Comparison of ENCODE assay signal across 9 cellular contexts in the genomic region with DNA sequence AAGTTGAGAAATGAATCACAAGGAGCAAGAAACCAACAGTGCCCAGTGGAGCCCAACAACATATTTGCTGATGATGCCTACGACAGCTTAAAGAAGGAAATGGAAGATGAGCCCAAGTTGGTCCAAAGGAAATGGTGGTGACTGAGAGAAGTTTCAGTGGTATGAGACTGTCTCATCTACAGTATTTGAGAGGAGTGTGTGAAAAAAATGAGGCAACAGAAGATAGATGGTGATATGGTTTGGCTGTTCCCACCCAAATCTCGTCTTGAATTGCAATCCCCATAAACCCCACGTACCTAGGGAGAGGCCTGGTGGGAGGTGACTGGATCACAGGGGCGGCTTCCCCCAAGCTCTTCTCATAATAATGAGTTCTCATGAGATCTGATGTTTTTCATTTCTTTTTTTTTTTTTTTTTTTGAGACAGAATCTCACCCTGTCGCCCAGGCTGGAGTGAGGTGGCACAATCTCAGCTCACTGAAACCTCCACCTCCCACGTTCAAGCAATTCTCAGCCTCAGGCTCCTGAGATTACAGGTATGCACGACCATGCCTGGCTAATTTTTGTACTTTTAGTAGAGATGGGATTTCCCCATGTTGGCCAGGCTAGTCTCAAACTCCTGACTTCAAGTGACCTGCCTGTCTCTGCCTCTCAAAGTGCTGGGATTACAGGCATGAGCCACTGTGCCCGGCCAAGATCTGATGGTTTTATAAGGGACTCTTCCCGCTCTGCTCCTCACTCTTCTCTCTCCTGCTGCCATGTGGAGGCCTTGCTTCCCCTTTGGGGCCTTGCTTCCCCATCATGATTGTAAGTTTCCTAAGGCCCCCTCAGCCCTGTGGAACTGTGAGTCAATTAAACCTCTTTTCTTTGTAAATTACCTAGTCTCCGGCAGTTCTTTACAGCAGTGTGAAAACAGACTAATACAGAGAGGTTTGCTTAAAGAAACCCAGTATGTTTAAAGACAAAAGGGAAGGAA. TPM values are rescaled to one million over a fixed set of nuclear protein-coding genes. Genes with fewer than 3 reads are reported as not detected.
DNase-seq lines count a peak whose midpoint lies in the region; ATAC-seq and TF ChIP-seq lines count a peak whose summit lies in the region.
"Had no signal": no experiment of that assay in that cellular context is flagged by ENCODE, and none has a peak within 500 bp of the region (broad histone marks: within the 10 kb centered on the region; RNA-seq: fewer than 3 reads in every experiment).

No MANE protein-coding gene starts in this region.

- ATAC-seq in CD4-positive, CD25-positive, alpha-beta regulatory T cell (ENCODE audit: low read depth in 2 of 2): peak in 1 of 2 donors; percentile 28
- ATAC-seq in GM19452 (IDR thresholded peaks at IDR 0.05; ENCODE audit: unreplicated experiment) (peak; percentile 86), HG03280 (IDR thresholded peaks at IDR 0.05; ENCODE audit: unreplicated experiment) (peak; percentile 68)
- peak; percentile 87 to 93 for ATAC-seq in activated naive CD4-positive, alpha-beta T cell treated with anti-CD3 and anti-CD28 coated beads, Interleukin-2, amount 50 U/mL, for 72 hours

- no peaks in the 10 kb centered on the region for H3K9me3 ChIP-seq in CD4-positive, CD25-positive, alpha-beta regulatory T cell (ENCODE audit: control insufficient read depth in 2 of 2, low read length in 2 of 2)
- H3K9me3 ChIP-seq in esophagus muscularis mucosa: peaks cover 0 to 2% (median 0%) of the 10 kb centered on the region in 4 donors

- peak overlapping the region; percentile 28 for H3K4me3 ChIP-seq in CD4-positive, CD25-positive, alpha-beta regulatory T cell (ENCODE audit: low read depth, low read length)
- no peak overlapping the region for H3K4me3 ChIP-seq in esophagus muscularis mucosa

- peak in 1 of 3 donors; percentile 63 for DNase-seq in CD4-positive, CD25-positive, alpha-beta regulatory T cell
- DNase-seq in activated naive CD4-positive, alpha-beta T cell treated with anti-CD3 and anti-CD28 coated beads, Interleukin-2, amount 50 U/mL, for 72 hours (ENCODE audit: low spot score in 2 of 2): peak; percentile 45 to 70
- DNase-seq in NCI-H2171 (lab: John Stamatoyannopoulos, UW) (no peak), NCI-H1048 (lab: John Stamatoyannopoulos, UW) (no peak), esophagus muscularis mucosa (ENCODE audit: extremely low spot score) (no peak), CD14-positive monocyte (ENCODE audit: low spot score) (no peak)

- no peaks in the 10 kb centered on the region for H3K27me3 ChIP-seq in CD4-positive, CD25-positive, alpha-beta regulatory T cell (ENCODE audit: control insufficient read depth, insufficient read depth, low read length)
- no peaks in the 10 kb centered on the region for H3K27me3 ChIP-seq in esophagus muscularis mucosa

- H3K4me1 Mint-ChIP-seq in CD4-positive, CD25-positive, alpha-beta regulatory T cell: peaks cover 18 to 32% (median 18%) of the 10 kb centered on the region in 4 donors
- peaks cover 4% of the 10 kb centered on the region for H3K4me1 Mint-ChIP-seq in CD14-positive monocyte

- no peak overlapping the region for H3K27ac ChIP-seq in CD4-positive, CD25-positive, alpha-beta regulatory T cell (ENCODE audit: insufficient read depth, low read length, poor library complexity, severe bottlenecking)
- H3K27ac ChIP-seq in esophagus muscularis mucosa (replicated peaks in 1 of 4): no peak overlapping the region

- WGBS in esophagus muscularis mucosa: 94% methylated on average over 10 of the region's 10 CpGs

- H3K27me3 Mint-ChIP-seq in CD4-positive, CD25-positive, alpha-beta regulatory T cell: no peaks in the 10 kb centered on the region
- no peaks in the 10 kb centered on the region for H3K27me3 Mint-ChIP-seq in CD14-positive monocyte (ENCODE audit: low read depth in 3 of 3)

- TF ChIP-seq POLR2A in esophagus muscularis mucosa (IDR thresholded peaks at IDR 0.05; ENCODE audit: low read depth): no peak

- H3K27ac Mint-ChIP-seq in CD4-positive, CD25-positive, alpha-beta regulatory T cell: peak overlapping the region; percentile 83 to 89 (median 85)
- H3K27ac Mint-ChIP-seq in activated naive CD4-positive, alpha-beta T cell treated with anti-CD3 and anti-CD28 coated beads, Interleukin-2, amount 50 U/mL, for 72 hours: peak overlapping the region; percentile 65 to 91
- peak overlapping the region in 1 of 7 donors; percentile 4 for H3K27ac Mint-ChIP-seq in CD14-positive monocyte

- TF ChIP-seq CTCF in esophagus muscularis mucosa (IDR thresholded peaks at IDR 0.05) (no peak), CD14-positive monocyte (IDR thresholded peaks at IDR 0.05) (no peak)

- peaks cover 36% of the 10 kb centered on the region for H3K36me3 Mint-ChIP-seq in CD4-positive, CD25-positive, alpha-beta regulatory T cell
- H3K36me3 Mint-ChIP-seq in activated naive CD4-positive, alpha-beta T cell treated with anti-CD3 and anti-CD28 coated beads, Interleukin-2, amount 50 U/mL, for 72 hours: peaks cover 22 to 49% of the 10 kb centered on the region in 2 donors
- H3K36me3 Mint-ChIP-seq in CD14-positive monocyte: peaks cover 37 to 45% of the 10 kb centered on the region in 2 donors

- peak overlapping the region in 2 of 4 donors; percentile 45 to 64 for H3K4me3 Mint-ChIP-seq in CD4-positive, CD25-positive, alpha-beta regulatory T cell
- no peak overlapping the region for H3K4me3 Mint-ChIP-seq in CD14-positive monocyte

- intact Hi-C loops in esophagus muscularis mucosa (cut with DNase I): no loop called here
- intact Hi-C loops in CD14-positive monocyte (cut with micrococcal nuclease): no loop called here

- H3K36me3 ChIP-seq in CD4-positive, CD25-positive, alpha-beta regulatory T cell (ENCODE audit: control insufficient read depth, insufficient read depth, low read length): peaks cover 3% of the 10 kb centered on the region
- peaks cover 0 to 42% (median 12%) of the 10 kb centered on the region in 4 donors for H3K36me3 ChIP-seq in esophagus muscularis mucosa

- no peak for TF ChIP-seq EP300 in esophagus muscularis mucosa (IDR thresholded peaks at IDR 0.05)

- peaks cover 13% of the 10 kb centered on the region for H3K4me1 ChIP-seq in CD4-positive, CD25-positive, alpha-beta regulatory T cell (ENCODE audit: control insufficient read depth, insufficient read depth, low read length, poor library complexity, severe bottlenecking)
- no peaks in the 10 kb centered on the region for H3K4me1 ChIP-seq in esophagus muscularis mucosa

- H3K9me3 Mint-ChIP-seq in CD4-positive, CD25-positive, alpha-beta regulatory T cell: peaks cover 0 to 8% (median 4%) of the 10 kb centered on the region in 7 donors
- H3K9me3 Mint-ChIP-seq in activated naive CD4-positive, alpha-beta T cell treated with anti-CD3 and anti-CD28 coated beads, Interleukin-2, amount 50 U/mL, for 72 hours: peaks cover 0 to 17% of the 10 kb centered on the region in 2 donors
- peaks cover 0 to 7% (median 0%) of the 10 kb centered on the region in 7 donors for H3K9me3 Mint-ChIP-seq in CD14-positive monocyte

RNA-seq across cellular contexts. Expression of a gene that starts 30.2 kb away (rescaled TPM):
- total RNA-seq in CD4-positive, CD25-positive, alpha-beta regulatory T cell: not detected
- not detected for polyA plus RNA-seq in CD4-positive, CD25-positive, alpha-beta regulatory T cell
- total RNA-seq in activated naive CD4-positive, alpha-beta T cell treated with anti-CD3 and anti-CD28 coated beads, Interleukin-2, amount 50 U/mL, for 72 hours: not detected
- not detected for total RNA-seq in esophagus muscularis mucosa
- polyA plus RNA-seq in CD14-positive monocyte: not detected
- total RNA-seq: kidney epithelial cell had no signal

RNA-seq across cellular contexts. Expression of a gene that starts 36.2 kb away (rescaled TPM):
- total RNA-seq in CD4-positive, CD25-positive, alpha-beta regulatory T cell: 533 TPM
- 10 to 100 TPM; 71.2 to 77.2 (median 74.1) TPM for polyA plus RNA-seq in CD4-positive, CD25-positive, alpha-beta regulatory T cell
- 10 to 100 TPM; 42.9 to 92.2 TPM for total RNA-seq in activated naive CD4-positive, alpha-beta T cell treated with anti-CD3 and anti-CD28 coated beads, Interleukin-2, amount 50 U/mL, for 72 hours
- 10 to 100 TPM; 18.8 to 21.8 (median 19.4) TPM for total RNA-seq in esophagus muscularis mucosa
- polyA plus RNA-seq in CD14-positive monocyte: 10 to 100 TPM; 21.5 to 47.4 TPM

RNA-seq across cellular contexts. Expression of a gene that starts 59.4 kb away (rescaled TPM):
- 3.9 TPM for total RNA-seq in CD4-positive, CD25-positive, alpha-beta regulatory T cell
- polyA plus RNA-seq in CD4-positive, CD25-positive, alpha-beta regulatory T cell: 1 to 10 TPM; 2.9 to 3.7 (median 3.3) TPM
- 1 to 10 TPM; 4.4 to 5.3 TPM for total RNA-seq in activated naive CD4-positive, alpha-beta T cell treated with anti-CD3 and anti-CD28 coated beads, Interleukin-2, amount 50 U/mL, for 72 hours
- 10 to 100 TPM; 19.4 to 20.0 (median 19.9) TPM for total RNA-seq in esophagus muscularis mucosa
- polyA plus RNA-seq in CD14-positive monocyte: 1 to 10 TPM; 2.6 to 3.2 TPM

Comparison
In these comparisons a context has a peak if more than half of its experiments do, and no peak if none do; other contexts are left out.
1. DNase-seq: peak in activated naive CD4-positive, alpha-beta T cell treated with anti-CD3 and anti-CD28 coated beads, Interleukin-2, amount 50 U/mL, for 72 hours (2 of 2); none in NCI-H2171 (single experiment), NCI-H1048 (single experiment), esophagus muscularis mucosa (single experiment) and CD14-positive monocyte (single experiment).